Comparison of ENCODE assay signal across 16 cellular contexts in the genomic region with DNA sequence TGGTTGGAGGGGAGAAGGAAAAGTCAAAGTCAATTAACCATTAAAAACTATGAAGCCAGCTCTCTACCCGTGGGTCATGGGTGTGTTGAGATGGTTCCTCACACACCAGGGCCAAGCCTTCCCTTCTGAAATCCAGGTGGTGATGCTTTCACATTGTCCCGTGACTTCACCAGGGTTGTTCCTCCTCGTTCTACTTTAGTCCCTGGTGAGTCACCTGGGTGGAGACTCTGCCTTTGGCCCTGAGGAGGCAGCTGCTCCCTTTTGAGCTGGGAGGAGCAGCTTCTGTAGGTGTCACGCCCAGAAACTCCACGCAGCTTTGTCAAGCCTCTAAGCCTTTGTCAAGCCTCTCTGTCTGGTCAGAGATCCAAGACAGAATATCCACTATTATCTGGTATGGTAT.
A peak's percentile ranks its signal among the peaks of the same experiment; 100 is the strongest.
DNase-seq lines count a peak whose midpoint lies in the region; ATAC-seq, FAIRE-seq and TF ChIP-seq lines count a peak whose summit lies in the region.
"Had no signal": no experiment of that assay in that cellular context is flagged by ENCODE, and none has a peak within 500 bp of the region (broad histone marks: within the 10 kb centered on the region; RNA-seq: fewer than 3 reads in every experiment).

No MANE protein-coding gene starts in this region.

- POLR2A ChIA-PET in HepG2 (lab: Yijun Ruan, JAX): no interaction called here

- H3K9me3 ChIP-seq in HepG2 (ENCODE audit: low read length) (no peaks in the 10 kb centered on the region), sigmoid colon (no peaks in the 10 kb centered on the region)
- H3K9me3 ChIP-seq: thoracic aorta had no signal

- peaks cover 14 to 37% of the 10 kb centered on the region in 2 experiments for H3K36me3 ChIP-seq in HepG2 (replicated peaks in 1 of 2; ENCODE audit: control insufficient read depth in 1 of 2, insufficient read depth in 2 of 2, low read length in 2 of 2)
- H3K36me3 ChIP-seq in sigmoid colon: no peaks in the 10 kb centered on the region
- H3K36me3 ChIP-seq: thoracic aorta had no signal

- H3K4me2 ChIP-seq in HepG2 (ENCODE audit: low read depth, low read length): no peak overlapping the region

- TF ChIP-seq CTCF in GM13976 (IDR thresholded peaks at IDR 0.05; ENCODE audit: borderline replicate concordance, control extremely low read depth, extremely low read depth, insufficient read depth, missing control alignments): no peak
- TF ChIP-seq CTCF in HepG2 (CRISPR knock-in tag; IDR thresholded peaks at IDR 0.05): no peak
- TF ChIP-seq CTCF in sigmoid colon (IDR thresholded peaks at IDR 0.05): no peak

- no peaks in the 10 kb centered on the region for H4K20me1 ChIP-seq in HepG2 (ENCODE audit: insufficient read depth, low read length)

- intact Hi-C loops in HepG2 (cut with micrococcal nuclease; ENCODE audit: unreplicated experiment): no loop called here
- intact Hi-C loops in sigmoid colon (cut with DNase I): no loop called here
- intact Hi-C loops in head of caudate nucleus (cut with DNase I): no loop called here

- in situ Hi-C loops in GM13976 (cut with MboI; ENCODE audit: low sequenced_read_pairs, unreplicated experiment) (no loop called here), HepG2 (cut with HindIII; ENCODE audit: extremely low pct_ligation_motif_present, low pct_unique_long_range_greater_than_20kb) (no loop called here)

- CTCF ChIA-PET in HepG2 (lab: Yijun Ruan, JAX; ENCODE audit: low intra/inter-chr PET ratio, low total read pairs): no interaction called here

- no peak overlapping the region for H3K9ac ChIP-seq in HepG2 (ENCODE audit: insufficient read depth, low read depth, low read length)

- TF ChIP-seq EP300 in HepG2 (IDR thresholded peaks at IDR 0.05; ENCODE audit: low read depth in 2 of 2, low read length in 2 of 2): no peak
- no peak for TF ChIP-seq EP300 in HepG2 (CRISPR knock-in tag; IDR thresholded peaks at IDR 0.05; ENCODE audit: borderline replicate concordance)
- no peak for TF ChIP-seq EP300 in sigmoid colon (IDR thresholded peaks at IDR 0.05)

- peaks cover 41% of the 10 kb centered on the region for H3K79me2 ChIP-seq in HepG2 (ENCODE audit: insufficient read depth, low read length)

- H3K27ac ChIP-seq in HepG2 (ENCODE audit: extremely low read length, insufficient read depth, low read length) (no peak overlapping the region), sigmoid colon (no peak overlapping the region)
- H3K27ac ChIP-seq: thoracic aorta had no signal

- TF ChIP-seq POLR2A in HepG2 (IDR thresholded peaks at IDR 0.05; ENCODE audit: insufficient read depth in 1 of 2, low read depth in 2 of 2, low read length in 2 of 2) (no peak), sigmoid colon (IDR thresholded peaks at IDR 0.05) (no peak)

- no peaks in the 10 kb centered on the region for H3K27me3 ChIP-seq in HepG2 (ENCODE audit: control insufficient read depth in 1 of 2, insufficient read depth in 2 of 2, low read length in 2 of 2)
- no peaks in the 10 kb centered on the region for H3K27me3 ChIP-seq in sigmoid colon

- peaks cover 52% of the 10 kb centered on the region for H3K4me1 ChIP-seq in HepG2 (ENCODE audit: insufficient read depth, low read length)
- H3K4me1 ChIP-seq in sigmoid colon: no peaks in the 10 kb centered on the region

- no peak for FAIRE-seq in HepG2 (lab: Jason Lieb, UNC)

- ATAC-seq in HG02623 (IDR thresholded peaks at IDR 0.05; ENCODE audit: unreplicated experiment) (peak; percentile 41), HepG2 (no peak)
- ATAC-seq: T-cell had no signal

- TF ChIP-seq RAD21 in HepG2 (CRISPR knock-in tag; IDR thresholded peaks at IDR 0.05): no peak

- WGBS in HepG2 (ENCODE audit: low lambda C conversion rate): 95% methylated on average over 4 of the region's 5 CpGs
- WGBS in sigmoid colon, 2 donors: 12 to 61% methylated on average over 5 of the region's 5 CpGs

- no peak overlapping the region for H2AFZ ChIP-seq in HepG2 (ENCODE audit: low read length)

- BruUV-seq in HepG2 (replicated peaks; lab: Mats Ljungman, UMichigan): no TSS peak

- H3K4me3 ChIP-seq in HepG2 (replicated peaks in 1 of 3; ENCODE audit: insufficient read depth in 1 of 3, low read depth in 2 of 3, low read length in 3 of 3) (no peak overlapping the region), sigmoid colon (no peak overlapping the region)
- H3K4me3 ChIP-seq: thoracic aorta had no signal

- DNase-seq in GM13976 (ENCODE audit: low spot score): peak; percentile 23
- DNase-seq in NCI-H460 (ENCODE audit: extremely low read depth, low read depth): peak; percentile 2
- no peak for DNase-seq in HepG2 (ENCODE audit: low spot score)
- no peak for DNase-seq in NCI-H146 treated with DMSO at 0.1 percent for 48 hours (lab: John Stamatoyannopoulos, UW; ENCODE audit: unreplicated experiment)
- no peak for DNase-seq in activated naive CD4-positive, alpha-beta T cell (lab: John Stamatoyannopoulos, UW)
- DNase-seq in sigmoid colon: no peak
- DNase-seq in head of caudate nucleus: no peak
- DNase-seq: anterior cingulate cortex; CD4-positive, alpha-beta T cell; HFFc6; NCI-H524; occipital lobe; stimulated activated CD4-positive, alpha-beta T cell treated with anti-CD3 and anti-CD28 coated beads, Interleukin-4, amount 100 ng/mL, for 24 hours; T-cell had no signal

TF ChIP-seq in HepG2, 621 proteins besides CTCF, POLR2A, EP300 and RAD21:
- TF ChIP-seq FOSL2 (CRISPR knock-in tag; IDR thresholded peaks at IDR 0.05) (peak; percentile 59), ZNF264 (CRISPR knock-in tag; IDR thresholded peaks at IDR 0.05) (no peak), ZNF556 (CRISPR knock-in tag; IDR thresholded peaks at IDR 0.05; ENCODE audit: borderline replicate concordance) (no peak), HNRNPL (IDR thresholded peaks at IDR 0.05; ENCODE audit: low read depth, low read length) (no peak), ZSCAN30 (CRISPR knock-in tag; IDR thresholded peaks at IDR 0.05) (no peak), MIXL1 (CRISPR knock-in tag; IDR thresholded peaks at IDR 0.05) (no peak)

Comparison
In these comparisons a context has a peak if more than half of its experiments do, and no peak if none do; other contexts are left out.
1. DNase-seq: peak in GM13976 (single experiment) and NCI-H460 (single experiment); none in HepG2 (single experiment), NCI-H146 treated with DMSO at 0.1 percent for 48 hours (single experiment), activated naive CD4-positive, alpha-beta T cell (0 of 4), sigmoid colon (single experiment) and head of caudate nucleus (0 of 42).